Comparison of ENCODE assay signal across 24 cellular contexts in the genomic region with DNA sequence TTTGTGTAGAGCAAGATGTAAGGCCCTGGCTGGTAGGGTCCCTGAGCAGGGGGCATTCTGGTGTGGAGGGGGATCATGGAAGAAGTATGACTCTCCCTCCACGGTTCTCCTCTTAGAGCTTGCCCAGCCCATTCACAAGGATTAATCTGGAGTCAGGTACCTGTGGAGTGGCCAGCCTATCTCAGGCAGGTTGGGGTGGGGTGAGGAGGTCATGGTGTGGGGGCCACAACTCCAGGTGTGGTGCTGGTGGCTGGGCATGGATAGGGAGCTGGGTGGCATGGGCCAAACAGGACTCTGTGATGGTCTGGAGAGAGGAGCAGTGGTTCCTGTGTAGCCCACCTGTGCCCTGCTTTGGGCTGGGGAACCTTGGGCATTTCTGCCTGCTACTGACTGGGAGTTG. TPM values are rescaled to one million over a fixed set of nuclear protein-coding genes. Genes with fewer than 3 reads are reported as not detected.
DNase-seq lines count a peak whose midpoint lies in the region; TF ChIP-seq lines count a peak whose summit lies in the region.
"Had no signal": no experiment of that assay in that cellular context is flagged by ENCODE, and none has a peak within 500 bp of the region (broad histone marks: within the 10 kb centered on the region; RNA-seq: fewer than 3 reads in every experiment).

No MANE protein-coding gene starts in this region.

- H3K4me3 Mint-ChIP-seq in MCF 10A (ENCODE audit: unreplicated experiment) = no peak overlapping the region
- H3K4me3 Mint-ChIP-seq in nephron = peak overlapping the region in 1 of 3 experiments; percentile 14
- H3K4me3 Mint-ChIP-seq: activated CD4-positive, alpha-beta memory T cell treated with anti-CD3 and anti-CD28 coated beads, Interleukin-2, amount 10 ng/mL, durations not matched to agents 7 days and 5 days; activated T-helper 1 cell treated with anti-CD3 and anti-CD28 coated beads, Interleukin-12 subunit alpha, Interleukin-12 subunit beta, Interleukin-2, Interleukin-4 antibody, amounts not matched to agents 30 ng/mL and 10 ng/mL and 1 ng/mL, durations not matched to agents 14 hours and 24 hours and 36 hours; immature natural killer cell; type B pancreatic cell had no signal

- no peak for TF ChIP-seq CTCF in MCF 10A (IDR thresholded peaks at IDR 0.05; ENCODE audit: unreplicated experiment)
- TF ChIP-seq CTCF in breast epithelium (IDR thresholded peaks at IDR 0.05) = no peak
- no peak for TF ChIP-seq CTCF in nephron (IDR thresholded peaks at IDR 0.05; ENCODE audit: unreplicated experiment in 3 of 3)
- no peak for TF ChIP-seq CTCF in GM13977 (IDR thresholded peaks at IDR 0.05; ENCODE audit: extremely low read depth, insufficient read depth, missing control alignments)

- H3K27me3 Mint-ChIP-seq in MCF 10A (ENCODE audit: insufficient read depth, unreplicated experiment) = no peaks in the 10 kb centered on the region
- no peaks in the 10 kb centered on the region for H3K27me3 Mint-ChIP-seq in nephron (ENCODE audit: low read depth)
- H3K27me3 Mint-ChIP-seq: type B pancreatic cell had no signal

- H3K36me3 Mint-ChIP-seq in MCF 10A (ENCODE audit: insufficient read depth, unreplicated experiment) (no peaks in the 10 kb centered on the region), nephron (ENCODE audit: low read depth) (no peaks in the 10 kb centered on the region)
- H3K36me3 Mint-ChIP-seq: immature natural killer cell, type B pancreatic cell had no signal

- intact Hi-C loops in MCF 10A (cut with micrococcal nuclease) (loop anchor here (10.0 kb wide), 1 partner anchor 695 kb away; no protein-coding TSS in a partner anchor), breast epithelium (cut with DNase I; ENCODE audit: low total_unique reads) (no loop called here)

- peak overlapping the region; percentile 90 for H3K27ac Mint-ChIP-seq in MCF 10A (ENCODE audit: low read depth, unreplicated experiment)
- H3K27ac Mint-ChIP-seq in nephron = peak overlapping the region; percentile 70 to 76 (median 74)
- H3K27ac Mint-ChIP-seq: activated CD4-positive, alpha-beta memory T cell treated with anti-CD3 and anti-CD28 coated beads, Interleukin-2, amount 10 ng/mL, durations not matched to agents 7 days and 5 days; activated T-helper 1 cell treated with anti-CD3 and anti-CD28 coated beads, Interleukin-12 subunit alpha, Interleukin-12 subunit beta, Interleukin-2, Interleukin-4 antibody, amounts not matched to agents 30 ng/mL and 10 ng/mL and 1 ng/mL, durations not matched to agents 14 hours and 24 hours and 36 hours; immature natural killer cell; type B pancreatic cell had no signal

- H3K9me3 ChIP-seq in breast epithelium = no peaks in the 10 kb centered on the region
- H3K9me3 ChIP-seq: prostate gland, sigmoid colon had no signal

- DNase-seq in MCF 10A (ENCODE audit: unreplicated experiment) (no peak), breast epithelium (ENCODE audit: low spot score in 2 of 2) (no peak), hippocampal formation (lab: John Stamatoyannopoulos, UW) (no peak), NCI-H2171 treated with DMSO at 0.1 percent for 48 hours (lab: John Stamatoyannopoulos, UW) (no peak), NCI-H2029 (lab: John Stamatoyannopoulos, UW) (no peak), GM13977 (ENCODE audit: low spot score) (no peak)
- DNase-seq: 8988T; activated CD4-positive, alpha-beta memory T cell treated with anti-CD3 and anti-CD28 coated beads, Interleukin-2, amount 10 ng/mL, durations not matched to agents 7 days and 5 days; activated CD4-positive, CD25-positive, alpha-beta regulatory T cell; activated CD8-positive, alpha-beta memory T cell treated with anti-CD3 and anti-CD28 coated beads, Interleukin-2, amount 50 U/mL, for 48 hours; activated naive CD4-positive, alpha-beta T cell treated with Interleukin-2 at 50 U/mL for 16 hours; cerebellar nuclear complex; COR-L47; immature natural killer cell; NCI-H1436 treated with DMSO at 0.1 percent for 48 hours; NCI-H748 treated with DMSO at 0.1 percent for 48 hours; sigmoid colon; stimulated activated CD4-positive, alpha-beta T cell treated with anti-CD3 and anti-CD28 coated beads, Interleukin-4, amount 100 ng/mL, for 24 hours had no signal

- BruUV-seq in MCF 10A (replicated peaks; lab: Mats Ljungman, UMichigan) = no TSS peak

- POLR2A ChIA-PET in MCF 10A (lab: Yijun Ruan, JAX) = interaction anchor here (0.8 to 7.9 kb wide), 7 partner anchors 11 to 195 kb away, joined by 3 to 121 read pairs (median 3); partner anchors contain the start of genes RBBP5 and TMCC2

- no peaks in the 10 kb centered on the region for H3K27me3 ChIP-seq in breast epithelium
- H3K27me3 ChIP-seq: sigmoid colon had no signal

- H3K27ac ChIP-seq in breast epithelium (no peak overlapping the region), cingulate gyrus (ENCODE audit: low read depth, low read length) (peak overlapping the region; percentile 97)
- H3K27ac ChIP-seq: C4-2B, prostate gland, sigmoid colon had no signal

- no peak overlapping the region for H3K4me3 ChIP-seq in breast epithelium
- H3K4me3 ChIP-seq: prostate gland, sigmoid colon had no signal

- in situ Hi-C loops in GM13977 (cut with MboI; ENCODE audit: low pct_unique_long_range_greater_than_20kb, low sequenced_read_pairs, unreplicated experiment) = loop anchor here (25.0 kb wide), 1 partner anchor 273 kb away; no protein-coding TSS in a partner anchor

- no peaks in the 10 kb centered on the region for H3K4me1 ChIP-seq in breast epithelium
- H3K4me1 ChIP-seq: prostate gland had no signal

- CTCF ChIA-PET in MCF 10A (lab: Yijun Ruan, JAX) = interaction anchor here (0.6 to 14.4 kb wide), 20 partner anchors 14 to 452 kb away, joined by 3 to 487 read pairs (median 14); partner anchors contain the start of genes RBBP5 and TMCC2

- peaks cover 34% of the 10 kb centered on the region for H3K4me1 Mint-ChIP-seq in MCF 10A (ENCODE audit: insufficient read depth, unreplicated experiment)
- H3K4me1 Mint-ChIP-seq in nephron = peaks cover 72% of the 10 kb centered on the region

- no peak for TF ChIP-seq POLR2A in breast epithelium (IDR thresholded peaks at IDR 0.05)

- no peaks in the 10 kb centered on the region for H3K9me3 Mint-ChIP-seq in MCF 10A (ENCODE audit: unreplicated experiment)
- no peaks in the 10 kb centered on the region for H3K9me3 Mint-ChIP-seq in nephron
- H3K9me3 Mint-ChIP-seq: activated CD4-positive, alpha-beta memory T cell treated with anti-CD3 and anti-CD28 coated beads, Interleukin-2, amount 10 ng/mL, durations not matched to agents 7 days and 5 days; activated T-helper 1 cell treated with anti-CD3 and anti-CD28 coated beads, Interleukin-12 subunit alpha, Interleukin-12 subunit beta, Interleukin-2, Interleukin-4 antibody, amounts not matched to agents 30 ng/mL and 10 ng/mL and 1 ng/mL, durations not matched to agents 14 hours and 24 hours and 36 hours; immature natural killer cell; type B pancreatic cell had no signal

- H3K36me3 ChIP-seq in breast epithelium = no peaks in the 10 kb centered on the region
- H3K36me3 ChIP-seq: prostate gland, sigmoid colon had no signal

RNA-seq across cellular contexts. Expression of gene TMCC2, which starts 32.3 kb away (rescaled TPM):
- total RNA-seq in MCF 10A (2022) = 0.54 and 0.79 TPM in 2 replicates
- 1 to 10 TPM; 1.1 to 2.2 (median 2.0) TPM for total RNA-seq in breast epithelium

RNA-seq across cellular contexts. Expression of gene DSTYK, which starts 48.5 kb away (rescaled TPM):
- total RNA-seq in MCF 10A (2022) (18.4 and 21.5 TPM in 2 replicates), breast epithelium (10 to 100 TPM; 10.2 to 19.3 (median 12.5) TPM)
